Comparison of ENCODE assay signal across 1 cellular context in the genomic region with DNA sequence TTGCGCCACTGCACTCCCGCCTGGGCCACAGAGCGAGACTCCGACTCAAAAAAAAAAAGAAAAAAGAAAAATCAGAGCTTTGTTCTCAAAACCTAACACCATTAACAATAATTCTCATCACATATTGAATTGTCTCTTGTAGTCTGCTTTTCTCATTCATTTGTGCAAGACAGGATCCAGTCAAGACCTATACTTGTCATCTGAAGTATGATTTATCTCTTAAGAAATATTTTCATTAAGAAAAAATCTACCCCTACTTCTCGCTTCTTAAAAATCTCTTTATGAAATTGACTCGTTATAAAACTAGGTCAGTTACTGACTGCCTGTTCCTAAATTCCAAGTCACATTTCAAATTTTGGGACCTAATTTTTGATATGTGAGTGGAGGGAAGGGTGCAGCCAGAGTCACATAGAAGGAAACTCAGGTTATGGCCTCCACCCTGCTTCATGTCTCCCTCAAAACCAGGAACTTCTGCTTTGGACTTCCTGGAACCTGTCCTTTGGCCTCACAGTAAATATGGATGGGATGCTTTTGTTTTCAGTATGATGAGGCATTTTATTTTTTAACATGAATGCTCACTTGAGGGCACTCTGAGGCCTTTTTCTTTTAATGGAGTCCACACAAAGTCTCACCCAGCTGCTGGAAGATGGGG.
TF ChIP-seq lines count a peak whose summit lies in the region.

No MANE protein-coding gene starts in this region.

TF ChIP-seq in K562, 482 proteins besides CTCF, POLR2A, EP300 and RAD21 (continued from another document and continues in another):
- TF ChIP-seq, protein P1, sequence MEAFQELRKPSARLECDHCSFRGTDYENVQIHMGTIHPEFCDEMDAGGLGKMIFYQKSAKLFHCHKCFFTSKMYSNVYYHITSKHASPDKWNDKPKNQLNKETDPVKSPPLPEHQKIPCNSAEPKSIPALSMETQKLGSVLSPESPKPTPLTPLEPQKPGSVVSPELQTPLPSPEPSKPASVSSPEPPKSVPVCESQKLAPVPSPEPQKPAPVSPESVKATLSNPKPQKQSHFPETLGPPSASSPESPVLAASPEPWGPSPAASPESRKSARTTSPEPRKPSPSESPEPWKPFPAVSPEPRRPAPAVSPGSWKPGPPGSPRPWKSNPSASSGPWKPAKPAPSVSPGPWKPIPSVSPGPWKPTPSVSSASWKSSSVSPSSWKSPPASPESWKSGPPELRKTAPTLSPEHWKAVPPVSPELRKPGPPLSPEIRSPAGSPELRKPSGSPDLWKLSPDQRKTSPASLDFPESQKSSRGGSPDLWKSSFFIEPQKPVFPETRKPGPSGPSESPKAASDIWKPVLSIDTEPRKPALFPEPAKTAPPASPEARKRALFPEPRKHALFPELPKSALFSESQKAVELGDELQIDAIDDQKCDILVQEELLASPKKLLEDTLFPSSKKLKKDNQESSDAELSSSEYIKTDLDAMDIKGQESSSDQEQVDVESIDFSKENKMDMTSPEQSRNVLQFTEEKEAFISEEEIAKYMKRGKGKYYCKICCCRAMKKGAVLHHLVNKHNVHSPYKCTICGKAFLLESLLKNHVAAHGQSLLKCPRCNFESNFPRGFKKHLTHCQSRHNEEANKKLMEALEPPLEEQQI (IDR thresholded peaks at IDR 0.05): no peak
- TF ChIP-seq, protein P2, sequence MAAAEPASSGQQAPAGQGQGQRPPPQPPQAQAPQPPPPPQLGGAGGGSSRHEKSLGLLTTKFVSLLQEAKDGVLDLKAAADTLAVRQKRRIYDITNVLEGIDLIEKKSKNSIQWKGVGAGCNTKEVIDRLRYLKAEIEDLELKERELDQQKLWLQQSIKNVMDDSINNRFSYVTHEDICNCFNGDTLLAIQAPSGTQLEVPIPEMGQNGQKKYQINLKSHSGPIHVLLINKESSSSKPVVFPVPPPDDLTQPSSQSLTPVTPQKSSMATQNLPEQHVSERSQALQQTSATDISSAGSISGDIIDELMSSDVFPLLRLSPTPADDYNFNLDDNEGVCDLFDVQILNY (CRISPR knock-in tag; IDR thresholded peaks at IDR 0.05): no peak
- TF ChIP-seq, protein P3, sequence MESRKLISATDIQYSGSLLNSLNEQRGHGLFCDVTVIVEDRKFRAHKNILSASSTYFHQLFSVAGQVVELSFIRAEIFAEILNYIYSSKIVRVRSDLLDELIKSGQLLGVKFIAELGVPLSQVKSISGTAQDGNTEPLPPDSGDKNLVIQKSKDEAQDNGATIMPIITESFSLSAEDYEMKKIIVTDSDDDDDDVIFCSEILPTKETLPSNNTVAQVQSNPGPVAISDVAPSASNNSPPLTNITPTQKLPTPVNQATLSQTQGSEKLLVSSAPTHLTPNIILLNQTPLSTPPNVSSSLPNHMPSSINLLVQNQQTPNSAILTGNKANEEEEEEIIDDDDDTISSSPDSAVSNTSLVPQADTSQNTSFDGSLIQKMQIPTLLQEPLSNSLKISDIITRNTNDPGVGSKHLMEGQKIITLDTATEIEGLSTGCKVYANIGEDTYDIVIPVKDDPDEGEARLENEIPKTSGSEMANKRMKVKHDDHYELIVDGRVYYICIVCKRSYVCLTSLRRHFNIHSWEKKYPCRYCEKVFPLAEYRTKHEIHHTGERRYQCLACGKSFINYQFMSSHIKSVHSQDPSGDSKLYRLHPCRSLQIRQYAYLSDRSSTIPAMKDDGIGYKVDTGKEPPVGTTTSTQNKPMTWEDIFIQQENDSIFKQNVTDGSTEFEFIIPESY (CRISPR knock-in tag; IDR thresholded peaks at IDR 0.05): peak; percentile 64
- TF ChIP-seq ZNF584 (CRISPR knock-in tag; IDR thresholded peaks at IDR 0.05; ENCODE audit: low read depth) (no peak), ETV6 (IDR thresholded peaks at IDR 0.05; ENCODE audit: borderline replicate concordance in 1 of 2, low read depth in 2 of 2, low read length in 1 of 2) (no peak), ETV6 (CRISPR knock-in tag; IDR thresholded peaks at IDR 0.05; ENCODE audit: borderline replicate concordance) (no peak), ZNF696 (CRISPR knock-in tag; conservative IDR thresholded peaks at IDR 0.05) (no peak), MEF2A (IDR thresholded peaks at IDR 0.05; ENCODE audit: control insufficient read depth, low read depth, low read length) (no peak), ZNF57 (CRISPR knock-in tag; IDR thresholded peaks at IDR 0.05) (no peak), RNF2 (IDR thresholded peaks at IDR 0.05) (no peak), KLF16 (IDR thresholded peaks at IDR 0.05) (no peak), SAFB (IDR thresholded peaks at IDR 0.05; ENCODE audit: borderline replicate concordance, low read depth, low read length) (no peak), POLR2B (IDR thresholded peaks at IDR 0.05; ENCODE audit: low read depth, partially characterized antibody) (no peak), FOXA3 (CRISPR knock-in tag; conservative IDR thresholded peaks at IDR 0.05 in 1 of 2, IDR thresholded peaks at IDR 0.05 in 1 of 2) (no peak), NFYB (IDR thresholded peaks at IDR 0.05; ENCODE audit: extremely low read depth, insufficient read length) (no peak), HNRNPH1 (optimal IDR thresholded peaks at IDR 0.05; ENCODE audit: low read depth, low read length) (no peak), GABPA (tag; conservative IDR thresholded peaks at IDR 0.05; ENCODE audit: low read depth) (peak; percentile 32; the same call in 1 of the 2 replicates), HEY1 (CRISPR knock-in tag; IDR thresholded peaks at IDR 0.05; ENCODE audit: borderline replicate concordance) (no peak), NUFIP1 (IDR thresholded peaks at IDR 0.05; ENCODE audit: partially characterized antibody) (no peak), ZNF217 (CRISPR knock-in tag; IDR thresholded peaks at IDR 0.05) (no peak), GATAD2A (IDR thresholded peaks at IDR 0.05) (no peak), ADNP (tag; IDR thresholded peaks at IDR 0.05) (no peak), ZNF253 (CRISPR knock-in tag; conservative IDR thresholded peaks at IDR 0.05) (no peak), FOSL1 (tag; conservative IDR thresholded peaks at IDR 0.05) (no peak)
- TF ChIP-seq, protein P4, sequence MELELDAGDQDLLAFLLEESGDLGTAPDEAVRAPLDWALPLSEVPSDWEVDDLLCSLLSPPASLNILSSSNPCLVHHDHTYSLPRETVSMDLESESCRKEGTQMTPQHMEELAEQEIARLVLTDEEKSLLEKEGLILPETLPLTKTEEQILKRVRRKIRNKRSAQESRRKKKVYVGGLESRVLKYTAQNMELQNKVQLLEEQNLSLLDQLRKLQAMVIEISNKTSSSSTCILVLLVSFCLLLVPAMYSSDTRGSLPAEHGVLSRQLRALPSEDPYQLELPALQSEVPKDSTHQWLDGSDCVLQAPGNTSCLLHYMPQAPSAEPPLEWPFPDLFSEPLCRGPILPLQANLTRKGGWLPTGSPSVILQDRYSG (tag; conservative IDR thresholded peaks at IDR 0.05; ENCODE audit: low read depth): no peak
- TF ChIP-seq, protein P5, sequence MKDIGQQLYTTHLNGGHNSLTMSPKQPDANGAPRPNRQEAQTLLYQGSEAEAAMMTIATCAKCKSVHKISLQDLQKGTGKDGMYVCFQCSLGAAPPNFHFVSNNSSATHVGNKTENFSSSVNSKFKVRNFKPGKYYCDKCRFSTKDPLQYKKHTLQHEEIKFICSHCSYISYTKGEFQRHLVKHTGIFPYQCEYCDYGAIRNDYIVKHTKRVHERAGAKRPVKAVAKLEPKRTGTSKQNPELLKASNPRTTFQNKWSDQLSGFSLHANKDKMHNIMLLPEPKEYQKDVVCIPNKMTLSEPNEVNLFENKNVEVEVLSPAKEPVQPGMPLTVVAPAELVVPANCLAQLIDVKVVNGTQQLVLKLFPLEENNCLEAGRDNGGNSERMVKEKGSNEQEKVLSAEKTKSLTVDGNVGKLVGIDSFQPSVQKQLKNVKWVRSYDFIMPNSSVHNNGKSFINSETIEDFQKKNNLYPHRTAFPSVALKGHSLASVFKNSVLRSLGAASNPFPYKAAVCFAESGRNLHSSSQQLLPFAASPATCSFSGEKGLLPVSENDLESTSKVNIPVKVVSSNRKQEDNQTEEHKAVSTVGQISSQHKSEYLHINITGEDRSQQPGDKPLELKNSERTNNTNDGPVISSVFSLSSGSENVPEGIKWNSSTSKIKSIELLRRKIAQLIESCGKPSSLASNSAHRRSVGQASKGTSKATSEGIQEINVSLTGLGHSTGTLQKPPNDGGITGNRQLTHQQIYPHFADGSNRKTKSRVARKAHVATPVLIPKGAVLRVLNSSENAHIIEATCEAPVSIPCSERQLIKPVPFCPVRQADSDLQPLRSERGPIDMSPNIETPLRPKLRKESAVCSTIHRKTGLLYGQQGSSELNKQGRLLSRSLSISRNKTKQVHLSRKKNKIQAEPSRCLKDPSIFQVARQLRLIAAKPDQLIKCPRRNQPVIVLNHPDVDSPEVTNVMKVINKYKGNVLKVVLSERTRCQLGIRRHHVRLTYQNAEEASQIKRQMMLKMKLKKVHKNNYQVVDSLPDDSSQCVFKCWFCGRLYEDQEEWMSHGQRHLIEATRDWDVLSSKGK (CRISPR knock-in tag; IDR thresholded peaks at IDR 0.05): no peak
- TF ChIP-seq, protein P6, sequence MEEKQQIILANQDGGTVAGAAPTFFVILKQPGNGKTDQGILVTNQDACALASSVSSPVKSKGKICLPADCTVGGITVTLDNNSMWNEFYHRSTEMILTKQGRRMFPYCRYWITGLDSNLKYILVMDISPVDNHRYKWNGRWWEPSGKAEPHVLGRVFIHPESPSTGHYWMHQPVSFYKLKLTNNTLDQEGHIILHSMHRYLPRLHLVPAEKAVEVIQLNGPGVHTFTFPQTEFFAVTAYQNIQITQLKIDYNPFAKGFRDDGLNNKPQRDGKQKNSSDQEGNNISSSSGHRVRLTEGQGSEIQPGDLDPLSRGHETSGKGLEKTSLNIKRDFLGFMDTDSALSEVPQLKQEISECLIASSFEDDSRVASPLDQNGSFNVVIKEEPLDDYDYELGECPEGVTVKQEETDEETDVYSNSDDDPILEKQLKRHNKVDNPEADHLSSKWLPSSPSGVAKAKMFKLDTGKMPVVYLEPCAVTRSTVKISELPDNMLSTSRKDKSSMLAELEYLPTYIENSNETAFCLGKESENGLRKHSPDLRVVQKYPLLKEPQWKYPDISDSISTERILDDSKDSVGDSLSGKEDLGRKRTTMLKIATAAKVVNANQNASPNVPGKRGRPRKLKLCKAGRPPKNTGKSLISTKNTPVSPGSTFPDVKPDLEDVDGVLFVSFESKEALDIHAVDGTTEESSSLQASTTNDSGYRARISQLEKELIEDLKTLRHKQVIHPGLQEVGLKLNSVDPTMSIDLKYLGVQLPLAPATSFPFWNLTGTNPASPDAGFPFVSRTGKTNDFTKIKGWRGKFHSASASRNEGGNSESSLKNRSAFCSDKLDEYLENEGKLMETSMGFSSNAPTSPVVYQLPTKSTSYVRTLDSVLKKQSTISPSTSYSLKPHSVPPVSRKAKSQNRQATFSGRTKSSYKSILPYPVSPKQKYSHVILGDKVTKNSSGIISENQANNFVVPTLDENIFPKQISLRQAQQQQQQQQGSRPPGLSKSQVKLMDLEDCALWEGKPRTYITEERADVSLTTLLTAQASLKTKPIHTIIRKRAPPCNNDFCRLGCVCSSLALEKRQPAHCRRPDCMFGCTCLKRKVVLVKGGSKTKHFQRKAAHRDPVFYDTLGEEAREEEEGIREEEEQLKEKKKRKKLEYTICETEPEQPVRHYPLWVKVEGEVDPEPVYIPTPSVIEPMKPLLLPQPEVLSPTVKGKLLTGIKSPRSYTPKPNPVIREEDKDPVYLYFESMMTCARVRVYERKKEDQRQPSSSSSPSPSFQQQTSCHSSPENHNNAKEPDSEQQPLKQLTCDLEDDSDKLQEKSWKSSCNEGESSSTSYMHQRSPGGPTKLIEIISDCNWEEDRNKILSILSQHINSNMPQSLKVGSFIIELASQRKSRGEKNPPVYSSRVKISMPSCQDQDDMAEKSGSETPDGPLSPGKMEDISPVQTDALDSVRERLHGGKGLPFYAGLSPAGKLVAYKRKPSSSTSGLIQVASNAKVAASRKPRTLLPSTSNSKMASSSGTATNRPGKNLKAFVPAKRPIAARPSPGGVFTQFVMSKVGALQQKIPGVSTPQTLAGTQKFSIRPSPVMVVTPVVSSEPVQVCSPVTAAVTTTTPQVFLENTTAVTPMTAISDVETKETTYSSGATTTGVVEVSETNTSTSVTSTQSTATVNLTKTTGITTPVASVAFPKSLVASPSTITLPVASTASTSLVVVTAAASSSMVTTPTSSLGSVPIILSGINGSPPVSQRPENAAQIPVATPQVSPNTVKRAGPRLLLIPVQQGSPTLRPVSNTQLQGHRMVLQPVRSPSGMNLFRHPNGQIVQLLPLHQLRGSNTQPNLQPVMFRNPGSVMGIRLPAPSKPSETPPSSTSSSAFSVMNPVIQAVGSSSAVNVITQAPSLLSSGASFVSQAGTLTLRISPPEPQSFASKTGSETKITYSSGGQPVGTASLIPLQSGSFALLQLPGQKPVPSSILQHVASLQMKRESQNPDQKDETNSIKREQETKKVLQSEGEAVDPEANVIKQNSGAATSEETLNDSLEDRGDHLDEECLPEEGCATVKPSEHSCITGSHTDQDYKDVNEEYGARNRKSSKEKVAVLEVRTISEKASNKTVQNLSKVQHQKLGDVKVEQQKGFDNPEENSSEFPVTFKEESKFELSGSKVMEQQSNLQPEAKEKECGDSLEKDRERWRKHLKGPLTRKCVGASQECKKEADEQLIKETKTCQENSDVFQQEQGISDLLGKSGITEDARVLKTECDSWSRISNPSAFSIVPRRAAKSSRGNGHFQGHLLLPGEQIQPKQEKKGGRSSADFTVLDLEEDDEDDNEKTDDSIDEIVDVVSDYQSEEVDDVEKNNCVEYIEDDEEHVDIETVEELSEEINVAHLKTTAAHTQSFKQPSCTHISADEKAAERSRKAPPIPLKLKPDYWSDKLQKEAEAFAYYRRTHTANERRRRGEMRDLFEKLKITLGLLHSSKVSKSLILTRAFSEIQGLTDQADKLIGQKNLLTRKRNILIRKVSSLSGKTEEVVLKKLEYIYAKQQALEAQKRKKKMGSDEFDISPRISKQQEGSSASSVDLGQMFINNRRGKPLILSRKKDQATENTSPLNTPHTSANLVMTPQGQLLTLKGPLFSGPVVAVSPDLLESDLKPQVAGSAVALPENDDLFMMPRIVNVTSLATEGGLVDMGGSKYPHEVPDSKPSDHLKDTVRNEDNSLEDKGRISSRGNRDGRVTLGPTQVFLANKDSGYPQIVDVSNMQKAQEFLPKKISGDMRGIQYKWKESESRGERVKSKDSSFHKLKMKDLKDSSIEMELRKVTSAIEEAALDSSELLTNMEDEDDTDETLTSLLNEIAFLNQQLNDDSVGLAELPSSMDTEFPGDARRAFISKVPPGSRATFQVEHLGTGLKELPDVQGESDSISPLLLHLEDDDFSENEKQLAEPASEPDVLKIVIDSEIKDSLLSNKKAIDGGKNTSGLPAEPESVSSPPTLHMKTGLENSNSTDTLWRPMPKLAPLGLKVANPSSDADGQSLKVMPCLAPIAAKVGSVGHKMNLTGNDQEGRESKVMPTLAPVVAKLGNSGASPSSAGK (IDR thresholded peaks at IDR 0.05): no peak
